8 cellular contexts compared by ENCODE assay signal in the genomic region with DNA sequence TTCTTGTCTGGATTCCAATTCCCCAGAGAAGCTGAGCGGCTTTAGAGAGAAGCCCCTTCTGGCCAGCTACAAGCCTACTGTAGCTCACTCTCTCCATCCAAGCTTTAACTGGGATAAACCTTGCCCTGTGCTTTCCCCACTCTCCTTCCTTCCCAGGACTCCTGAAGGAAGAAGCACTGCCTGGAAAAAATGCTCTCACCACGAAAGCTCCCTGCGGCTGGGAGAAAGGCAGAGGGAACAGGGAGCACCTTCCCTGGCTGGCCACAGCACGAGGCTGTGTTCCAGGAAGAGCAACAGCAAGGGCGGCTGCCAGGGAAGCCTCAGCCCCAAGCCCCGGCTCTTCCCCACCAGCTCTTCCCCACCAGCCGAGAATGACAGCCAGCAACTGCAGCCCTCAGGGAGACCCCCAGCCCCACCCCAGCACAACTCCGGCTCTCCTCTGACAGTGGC. TPM values are rescaled to one million over a fixed set of nuclear protein-coding genes. Genes with fewer than 3 reads are reported as not detected.
DNase-seq lines count a peak whose midpoint lies in the region; ATAC-seq lines count a peak whose summit lies in the region.

No MANE protein-coding gene starts in this region.

- peaks cover 5% of the 10 kb centered on the region for H3K36me3 Mint-ChIP-seq in activated T-helper 1 cell treated with anti-CD3 and anti-CD28 coated beads, Interleukin-12 subunit alpha, Interleukin-12 subunit beta, Interleukin-2, Interleukin-4 antibody, amounts not matched to agents 30 ng/mL and 10 ng/mL and 1 ng/mL, durations not matched to agents 14 hours and 24 hours and 36 hours (ENCODE audit: low read depth)

- peaks cover 87% of the 10 kb centered on the region for H3K4me1 Mint-ChIP-seq in activated T-helper 1 cell treated with anti-CD3 and anti-CD28 coated beads, Interleukin-12 subunit alpha, Interleukin-12 subunit beta, Interleukin-2, Interleukin-4 antibody, amounts not matched to agents 30 ng/mL and 10 ng/mL and 1 ng/mL, durations not matched to agents 14 hours and 24 hours and 36 hours (ENCODE audit: low read depth)

- peaks cover 58% of the 10 kb centered on the region for H3F3A ChIP-seq in GM23248 (ENCODE audit: insufficient read depth)

- H3K9ac ChIP-seq in GM23248 (peak overlapping the region; percentile 70), skeletal muscle tissue (ENCODE audit: low read depth in 1 of 3, low read length in 3 of 3) (peak overlapping the region; percentile 77 to 79 (median 78))

- no peaks in the 10 kb centered on the region for H3K9me3 Mint-ChIP-seq in activated T-helper 1 cell treated with anti-CD3 and anti-CD28 coated beads, Interleukin-12 subunit alpha, Interleukin-12 subunit beta, Interleukin-2, Interleukin-4 antibody, amounts not matched to agents 30 ng/mL and 10 ng/mL and 1 ng/mL, durations not matched to agents 14 hours and 24 hours and 36 hours

- peak overlapping the region; percentile 90 for H3K4me3 Mint-ChIP-seq in activated T-helper 1 cell treated with anti-CD3 and anti-CD28 coated beads, Interleukin-12 subunit alpha, Interleukin-12 subunit beta, Interleukin-2, Interleukin-4 antibody, amounts not matched to agents 30 ng/mL and 10 ng/mL and 1 ng/mL, durations not matched to agents 14 hours and 24 hours and 36 hours

- H2AFZ ChIP-seq in GM23248 = no peak overlapping the region

- intact Hi-C loops in activated T-helper 1 cell treated with anti-CD3 and anti-CD28 coated beads, Interleukin-12 subunit alpha, Interleukin-12 subunit beta, Interleukin-2, Interleukin-4 antibody, amounts not matched to agents 30 ng/mL and 10 ng/mL and 1 ng/mL, durations not matched to agents 14 hours and 24 hours and 36 hours (cut with micrococcal nuclease) = loop anchor here (1.0 to 2.0 kb wide), 4 partner anchors 7 to 27 kb away; no protein-coding TSS in a partner anchor
- intact Hi-C loops in left cardiac atrium (cut with DNase I) = no loop called here

- WGBS in GM23248 (ENCODE audit: low coverage in 1 of 2, low lambda C conversion rate in 2 of 2, missing lambda C conversion rate in 2 of 2), 2 experiments = 19 to 27% methylated on average over 6 to 8 of the region's 8 CpGs

- peak overlapping the region; percentile 62 for H3K4me3 ChIP-seq in GM23248
- H3K4me3 ChIP-seq in skeletal muscle tissue (ENCODE audit: low read length in 3 of 3) = peak overlapping the region; percentile 2 to 46 (median 44)

- H3K36me3 ChIP-seq in GM23248 (ENCODE audit: low read depth) (no peaks in the 10 kb centered on the region), skeletal muscle tissue (ENCODE audit: control insufficient read depth in 3 of 3, insufficient read depth in 3 of 3, low read length in 3 of 3) (peaks cover 0 to 3% (median 0%) of the 10 kb centered on the region in 3 donors)

- H3K27ac ChIP-seq in GM23248 = peak overlapping the region; percentile 94
- H3K27ac ChIP-seq in skeletal muscle tissue (ENCODE audit: low read depth, low read length) = peak overlapping the region; percentile 89

- in situ Hi-C loops in GM23248 (cut with MboI) = no loop called here

- H3K27me3 Mint-ChIP-seq in activated T-helper 1 cell treated with anti-CD3 and anti-CD28 coated beads, Interleukin-12 subunit alpha, Interleukin-12 subunit beta, Interleukin-2, Interleukin-4 antibody, amounts not matched to agents 30 ng/mL and 10 ng/mL and 1 ng/mL, durations not matched to agents 14 hours and 24 hours and 36 hours (ENCODE audit: insufficient read depth) = no peaks in the 10 kb centered on the region

- peak in 1 of 2 donors; percentile 11 for ATAC-seq in left cardiac atrium

- H3K27me3 ChIP-seq in GM23248 (replicated peaks; ENCODE audit: insufficient read depth) (no peaks in the 10 kb centered on the region), skeletal muscle tissue (ENCODE audit: control insufficient read depth in 3 of 3, insufficient read depth in 3 of 3, low read length in 3 of 3) (no peaks in the 10 kb centered on the region)

- peaks cover 87% of the 10 kb centered on the region for H3K79me2 ChIP-seq in GM23248 (ENCODE audit: insufficient read depth)

- peak overlapping the region; percentile 96 for H3K27ac Mint-ChIP-seq in activated T-helper 1 cell treated with anti-CD3 and anti-CD28 coated beads, Interleukin-12 subunit alpha, Interleukin-12 subunit beta, Interleukin-2, Interleukin-4 antibody, amounts not matched to agents 30 ng/mL and 10 ng/mL and 1 ng/mL, durations not matched to agents 14 hours and 24 hours and 36 hours

- no peaks in the 10 kb centered on the region for H3K9me3 ChIP-seq in GM23248 (ENCODE audit: low read depth)
- no peaks in the 10 kb centered on the region for H3K9me3 ChIP-seq in skeletal muscle tissue (ENCODE audit: control insufficient read depth in 3 of 3, low read length in 3 of 3)

- DNase-seq in GM23248 (peak; percentile 75), left cardiac atrium (peak; percentile 72), NCI-H1417 treated with DMSO at 0.1 percent for 48 hours (lab: John Stamatoyannopoulos, UW) (no peak), NCI-H2227 (lab: John Stamatoyannopoulos, UW; ENCODE audit: unreplicated experiment) (no peak), T-helper 9 cell (no peak), NCI-H187 treated with DMSO at 0.1 percent for 48 hours (lab: John Stamatoyannopoulos, UW) (no peak)
- no peak for DNase-seq in activated T-helper 1 cell treated with anti-CD3 and anti-CD28 coated beads, Interleukin-12 subunit alpha, Interleukin-12 subunit beta, Interleukin-2, Interleukin-4 antibody, amounts not matched to agents 30 ng/mL and 10 ng/mL and 1 ng/mL, durations not matched to agents 14 hours and 24 hours and 36 hours (ENCODE audit: low spot score)

- H4K20me1 ChIP-seq in GM23248 (ENCODE audit: insufficient read depth) = peaks cover 11% of the 10 kb centered on the region; the same call in 1 of the 2 replicates

- no peaks in the 10 kb centered on the region for H3K9me2 ChIP-seq in GM23248 (ENCODE audit: insufficient read depth)

- peak overlapping the region; percentile 78 for H3K4me2 ChIP-seq in GM23248 (ENCODE audit: unreplicated experiment)

- H3K4me1 ChIP-seq in GM23248 (ENCODE audit: insufficient read depth) (peaks cover 67% of the 10 kb centered on the region), skeletal muscle tissue (ENCODE audit: control insufficient read depth in 3 of 3, insufficient read depth in 3 of 3, low read length in 3 of 3) (peaks cover 90 to 93% (median 92%) of the 10 kb centered on the region in 3 donors)

RNA-seq across cellular contexts. Expression of a gene that starts 40.8 kb away (rescaled TPM):
- total RNA-seq in GM23248 (2014; rRNA removed; shearing (Covaris generic)) = 14.2 and 18.2 TPM in 2 replicates
- polyA plus RNA-seq in GM23248 (2016; fragmentation: Nextera tagmentation; extraction: Ambion mirVana) = 64.7 and 67.7 TPM in 2 replicates
- total RNA-seq in activated T-helper 1 cell treated with anti-CD3 and anti-CD28 coated beads, Interleukin-12 subunit alpha, Interleukin-12 subunit beta, Interleukin-2, Interleukin-4 antibody, amounts not matched to agents 30 ng/mL and 10 ng/mL and 1 ng/mL, durations not matched to agents 14 hours and 24 hours and 36 hours = 29.7 and 30.6 TPM in 2 replicates
- 10 to 100 TPM; 25.9 to 29.6 TPM for total RNA-seq in left cardiac atrium
- 15.1 TPM for total RNA-seq in skeletal muscle tissue

Comparison
In these comparisons a context has a peak if more than half of its experiments do, and no peak if none do; other contexts are left out.
1. DNase-seq: peak in GM23248 (single experiment) and left cardiac atrium (single experiment); none in activated T-helper 1 cell treated with anti-CD3 and anti-CD28 coated beads, Interleukin-12 subunit alpha, Interleukin-12 subunit beta, Interleukin-2, Interleukin-4 antibody, amounts not matched to agents 30 ng/mL and 10 ng/mL and 1 ng/mL, durations not matched to agents 14 hours and 24 hours and 36 hours (single experiment), NCI-H1417 treated with DMSO at 0.1 percent for 48 hours (single experiment), NCI-H2227 (single experiment), T-helper 9 cell (single experiment) and NCI-H187 treated with DMSO at 0.1 percent for 48 hours (single experiment).